12 cellular contexts compared by ENCODE assay signal in genomic region chr4:92580816-92581215, GRCh38.
DNase-seq lines count a peak whose midpoint lies in the region; TF ChIP-seq lines count a peak whose summit lies in the region.
"Had no signal": no experiment of that assay in that cellular context is flagged by ENCODE, and none has a peak within 500 bp of the region (broad histone marks: within the 10 kb centered on the region; RNA-seq: fewer than 3 reads in every experiment).

No MANE protein-coding gene starts in this region.

- peaks cover 8% of the 10 kb centered on the region for H3K9me3 Mint-ChIP-seq in chondrocyte (ENCODE audit: low read depth)
- H3K9me3 Mint-ChIP-seq in T-helper 2 cell treated with Interferon-gamma antibody and Interleukin-4, amounts not matched to agents 5 μg/mL and 100 μg/mL, for 36 hours, result peaks cover 14% of the 10 kb centered on the region

- no peaks in the 10 kb centered on the region for H3K4me1 Mint-ChIP-seq in chondrocyte (ENCODE audit: low read depth)
- no peaks in the 10 kb centered on the region for H3K4me1 Mint-ChIP-seq in T-helper 2 cell treated with Interferon-gamma antibody and Interleukin-4, amounts not matched to agents 5 μg/mL and 100 μg/mL, for 36 hours (ENCODE audit: low read depth)

- H3K36me3 Mint-ChIP-seq in chondrocyte (ENCODE audit: low read depth), result no peaks in the 10 kb centered on the region
- no peaks in the 10 kb centered on the region for H3K36me3 Mint-ChIP-seq in T-helper 2 cell treated with Interferon-gamma antibody and Interleukin-4, amounts not matched to agents 5 μg/mL and 100 μg/mL, for 36 hours (ENCODE audit: low read depth)

- DNase-seq in caudate nucleus (lab: John Stamatoyannopoulos, UW) (peak in 1 of 61 donors; percentile 11), medulla oblongata (ENCODE audit: extremely low spot score) (peak; percentile 48), substantia nigra (lab: John Stamatoyannopoulos, UW) (no peak), chondrocyte (ENCODE audit: low spot score) (no peak), GM20000 (ENCODE audit: low spot score) (no peak)
- DNase-seq in T-helper 2 cell treated with Interferon-gamma antibody and Interleukin-4, amounts not matched to agents 5 μg/mL and 100 μg/mL, for 36 hours (ENCODE audit: low spot score), result no peak
- DNase-seq: ACHN; CD4-positive, alpha-beta T cell; DMS153; DMS79 treated with DMSO at 0.1 percent for 48 hours; GF-D8 had no signal

- peak overlapping the region; percentile 96 for H3K27ac ChIP-seq in caudate nucleus (ENCODE audit: low read depth, low read length)
- peak overlapping the region; percentile 60 for H3K27ac ChIP-seq in substantia nigra (ENCODE audit: low read depth, low read length, poor library complexity, severe bottlenecking)
- H3K27ac ChIP-seq: C4-2B had no signal

- no peak overlapping the region for H3K27ac Mint-ChIP-seq in chondrocyte (ENCODE audit: unreplicated experiment)
- H3K27ac Mint-ChIP-seq in T-helper 2 cell treated with Interferon-gamma antibody and Interleukin-4, amounts not matched to agents 5 μg/mL and 100 μg/mL, for 36 hours, result no peak overlapping the region
- H3K27ac Mint-ChIP-seq: CD4-positive, alpha-beta T cell had no signal

- TF ChIP-seq CTCF in chondrocyte (IDR thresholded peaks at IDR 0.05) (no peak), GM20000 (IDR thresholded peaks at IDR 0.05; ENCODE audit: extremely low read depth, missing control alignments) (no peak)

- peaks cover 6% of the 10 kb centered on the region for H3K27me3 Mint-ChIP-seq in chondrocyte (ENCODE audit: low read depth)
- no peaks in the 10 kb centered on the region for H3K27me3 Mint-ChIP-seq in T-helper 2 cell treated with Interferon-gamma antibody and Interleukin-4, amounts not matched to agents 5 μg/mL and 100 μg/mL, for 36 hours (ENCODE audit: low read depth)
- H3K27me3 Mint-ChIP-seq: CD4-positive, alpha-beta T cell had no signal

- no peak overlapping the region for H3K4me3 Mint-ChIP-seq in chondrocyte (ENCODE audit: unreplicated experiment)
- H3K4me3 Mint-ChIP-seq in T-helper 2 cell treated with Interferon-gamma antibody and Interleukin-4, amounts not matched to agents 5 μg/mL and 100 μg/mL, for 36 hours, result no peak overlapping the region
- H3K4me3 Mint-ChIP-seq: CD4-positive, alpha-beta T cell had no signal
